ENCODE assay signal across 10 cellular contexts in genomic region chr16:70684146-70685060, GRCh38. TPM values are rescaled to one million over a fixed set of nuclear protein-coding genes. Genes with fewer than 3 reads are reported as not detected.
A peak's percentile ranks its signal among the peaks of the same experiment; 100 is the strongest.
DNase-seq lines count a peak whose midpoint lies in the region; TF ChIP-seq lines count a peak whose summit lies in the region.
"Had no signal": no experiment of that assay in that cellular context is flagged by ENCODE, and none has a peak within 500 bp of the region (broad histone marks: within the 10 kb centered on the region; RNA-seq: fewer than 3 reads in every experiment).

No MANE protein-coding gene starts in this region.

- DNase-seq in BE2C (no peak), SJCRH30 (no peak), fibroblast of mammary gland (ENCODE audit: low read depth) (no peak), osteoblast (ENCODE audit: insufficient read length, low spot score, missing footprints) (peak; percentile 89), retina (no peak), amniotic stem cell (lab: John Stamatoyannopoulos, UW) (no peak), islet precursor cell (no peak), SW 1271 (lab: John Stamatoyannopoulos, UW) (no peak)
- DNase-seq: effector memory CD8-positive, alpha-beta T cell; stimulated activated CD4-positive, alpha-beta T cell treated with anti-CD3 and anti-CD28 coated beads, Interleukin-4, amount 100 ng/mL, for 24 hours had no signal

- H3K36me3 ChIP-seq in BE2C (peaks cover 15% of the 10 kb centered on the region), SJCRH30 (no peaks in the 10 kb centered on the region), osteoblast (ENCODE audit: insufficient read depth, low read length) (peaks cover 22% of the 10 kb centered on the region)

- H3K4me3 ChIP-seq in BE2C (ENCODE audit: low read depth, low read length) (peak overlapping the region; percentile 88), SJCRH30 (peak overlapping the region; percentile 91), fibroblast of mammary gland (ENCODE audit: control insufficient read depth, low read depth, low read length) (peak overlapping the region; percentile 79), osteoblast (ENCODE audit: insufficient read depth, low read length) (peak overlapping the region; percentile 86)

- H3K79me2 ChIP-seq in osteoblast (ENCODE audit: insufficient read depth, low read length) = peaks cover 62% of the 10 kb centered on the region

- TF ChIP-seq CTCF in BE2C (IDR thresholded peaks at IDR 0.05; ENCODE audit: low read depth, low read length) = no peak
- no peak for TF ChIP-seq CTCF in fibroblast of mammary gland (conservative IDR thresholded peaks at IDR 0.05; ENCODE audit: control insufficient read depth, insufficient read depth, low read depth, low read length)
- TF ChIP-seq CTCF in osteoblast (IDR thresholded peaks at IDR 0.05; ENCODE audit: extremely low read depth, low read depth, low read length) = no peak

- peak overlapping the region; percentile 87 for H3K4me2 ChIP-seq in osteoblast (ENCODE audit: insufficient read depth, low read length)

- H3K9me3 ChIP-seq in BE2C (no peaks in the 10 kb centered on the region), SJCRH30 (replicated peaks) (no peaks in the 10 kb centered on the region), osteoblast (ENCODE audit: low read depth, low read length) (no peaks in the 10 kb centered on the region)

- peaks cover 44% of the 10 kb centered on the region for H4K20me1 ChIP-seq in osteoblast (ENCODE audit: insufficient read depth, low read length)

- H3K27ac ChIP-seq in SJCRH30 = no peak overlapping the region
- H3K27ac ChIP-seq in osteoblast (ENCODE audit: low read depth, low read length) = peak overlapping the region; percentile 71

- H3K27me3 ChIP-seq in BE2C = no peaks in the 10 kb centered on the region
- H3K27me3 ChIP-seq in SJCRH30 = no peaks in the 10 kb centered on the region
- H3K27me3 ChIP-seq in osteoblast (ENCODE audit: insufficient read depth, low read length) = no peaks in the 10 kb centered on the region

- H3K4me1 ChIP-seq in BE2C (peaks cover 37% of the 10 kb centered on the region), SJCRH30 (peaks cover 30% of the 10 kb centered on the region), osteoblast (ENCODE audit: insufficient read depth, low read length) (peaks cover 58% of the 10 kb centered on the region)

- no peak overlapping the region for H2AFZ ChIP-seq in osteoblast (ENCODE audit: low read length)

RNA-seq across cellular contexts. Expression of gene MTSS2, which starts 1.4 kb away (rescaled TPM):
- polyA plus RNA-seq in BE2C (2012; ENCODE audit: insufficient read depth, insufficient read length, low read depth) = 211 TPM
- 24.6 and 27.4 TPM in 2 replicates for total RNA-seq in SJCRH30 (2014; rRNA removed; shearing (Covaris generic))
- 54.2 and 56.5 TPM in 2 replicates for total RNA-seq in osteoblast

RNA-seq across cellular contexts. Expression of gene IL34, which starts 38.0 kb away (rescaled TPM):
- not detected for polyA plus RNA-seq in BE2C (2012; ENCODE audit: insufficient read depth, insufficient read length, low read depth)
- total RNA-seq in SJCRH30 (2014; rRNA removed; shearing (Covaris generic)) = 0.61 and 0.75 TPM in 2 replicates
- 5.6 and 9.4 TPM in 2 replicates for total RNA-seq in osteoblast
